Comparison of ENCODE assay signal across 18 cellular contexts in genomic region chr9:125679597-125680189, GRCh38. TPM values are rescaled to one million over a fixed set of nuclear protein-coding genes. Genes with fewer than 3 reads are reported as not detected.
A peak's percentile ranks its signal among the peaks of the same experiment; 100 is the strongest.
DNase-seq lines count a peak whose midpoint lies in the region; ATAC-seq, FAIRE-seq and TF ChIP-seq lines count a peak whose summit lies in the region.
"Had no signal": no experiment of that assay in that cellular context is flagged by ENCODE, and none has a peak within 500 bp of the region (broad histone marks: within the 10 kb centered on the region; RNA-seq: fewer than 3 reads in every experiment).

No MANE protein-coding gene starts in this region.

- RAD21 ChIA-PET in GM12878 (lab: Charles Lee; ENCODE audit: unreplicated experiment): interaction anchor here (0.7 to 3.1 kb wide), 15 partner anchors 12 to 66 kb away, joined by 3 to 22 read pairs (median 6); partner anchors contain the start of gene MAPKAP1

- H3K4me2 ChIP-seq in GM12878 (ENCODE audit: control insufficient read depth, insufficient read depth): peak overlapping the region; percentile 15; the same call in 1 of the 2 replicates
- peak overlapping the region; percentile 85 for H3K4me2 ChIP-seq in keratinocyte (ENCODE audit: control insufficient read depth, extremely low read depth, insufficient read depth, low read depth, low read length)

- FAIRE-seq in GM12891 (lab: Jason Lieb, UNC) (no peak), GM12878 (lab: Jason Lieb, UNC) (peak; percentile 87), keratinocyte (lab: Jason Lieb, UNC) (peak; percentile 67)
- FAIRE-seq: A204.1 had no signal

- no peak for TF ChIP-seq POLR2A in GM12891 (IDR thresholded peaks at IDR 0.05; ENCODE audit: low read depth, low read length)
- no peak for TF ChIP-seq POLR2A in GM12878 (IDR thresholded peaks at IDR 0.05; ENCODE audit: low read depth, low read length)

- H3K4me3 ChIP-seq in GM12878: no peak overlapping the region; the same call in 1 of the 2 replicates
- H3K4me3 ChIP-seq in keratinocyte (ENCODE audit: control insufficient read depth in 2 of 3, extremely low read depth in 1 of 3, insufficient read depth in 2 of 3, low read depth in 1 of 3, low read length in 3 of 3): peak overlapping the region in 2 of 3 experiments; percentile 17

- H3K9me1 ChIP-seq in keratinocyte (ENCODE audit: control insufficient read depth, extremely low read depth, insufficient read depth, low read length): no peaks in the 10 kb centered on the region

- POLR2A ChIA-PET in GM12878 (lab: Charles Lee): interaction anchor here (0.6 to 2.9 kb wide), 6 partner anchors 9 to 121 kb away, joined by 3 to 11 read pairs (median 4); no protein-coding TSS in a partner anchor

- dilution Hi-C loops in keratinocyte (cut with MboI; ENCODE audit: extremely low pct_ligation_motif_present, low sequenced_read_pairs): no loop called here

- intact Hi-C loops in GM12878 (cut with micrococcal nuclease; ENCODE audit: unreplicated experiment): no loop called here

- CTCF ChIA-PET in GM12878 (lab: Yijun Ruan, JAX): interaction anchor here (0.9 to 3.5 kb wide), 7 partner anchors 12 to 272 kb away, joined by 3 to 11 read pairs (median 5); no protein-coding TSS in a partner anchor

- H3K27me3 ChIP-seq in GM12878 (replicated peaks in 1 of 2; ENCODE audit: control insufficient read depth in 2 of 2, insufficient read depth in 2 of 2, low read length in 1 of 2) (no peaks in the 10 kb centered on the region), keratinocyte (ENCODE audit: control insufficient read depth, extremely low read depth, insufficient read depth, low read length) (no peaks in the 10 kb centered on the region)

- 85% methylated on average over 8 of the region's 8 CpGs for WGBS in GM12878 (ENCODE audit: insufficient coverage, insufficient replicate concordance, low lambda C conversion rate, missing lambda C conversion rate)

- in situ Hi-C loops in GM12878 (cut with MboI): no loop called here

- H2AFZ ChIP-seq in GM12878 (ENCODE audit: control insufficient read depth, low read depth, low read length) (no peak overlapping the region), keratinocyte (ENCODE audit: control insufficient read depth, low read length) (peak overlapping the region; percentile 17)

- SMC1A ChIA-PET in GM12878 (lab: Charles Lee; ENCODE audit: uncharacterized antibody, unreplicated experiment): interaction anchor here (0.8 to 5.2 kb wide), 17 partner anchors 10 to 184 kb away, joined by 3 to 40 read pairs (median 4); partner anchors contain the start of gene MAPKAP1

- BruUV-seq in GM12878 (replicated peaks; lab: Mats Ljungman, UMichigan): no TSS peak

- TF ChIP-seq EP300 in GM12878 (IDR thresholded peaks at IDR 0.05; ENCODE audit: borderline replicate concordance in 1 of 2, control insufficient read depth in 1 of 2, low read depth in 2 of 2, low read length in 2 of 2): peak in 1 of 2 experiments; percentile 44; a peak in 1 of 4 replicates

- H3K79me2 ChIP-seq in GM12878 (ENCODE audit: control insufficient read depth, insufficient read depth, low read length): peaks cover 73% of the 10 kb centered on the region
- peaks cover 61% of the 10 kb centered on the region for H3K79me2 ChIP-seq in keratinocyte (ENCODE audit: control insufficient read depth, insufficient read depth, low read length)

- no peak for TF ChIP-seq RAD21 in GM12878 (IDR thresholded peaks at IDR 0.05; ENCODE audit: insufficient read depth, low read depth, low read length)

- H3K36me3 ChIP-seq in GM12878 (ENCODE audit: control insufficient read depth in 2 of 2, insufficient read depth in 2 of 2, low read length in 1 of 2): peaks cover 0 to 6% of the 10 kb centered on the region in 2 experiments; a peak in 2 of 4 replicates
- peaks cover 0 to 1% of the 10 kb centered on the region in 2 experiments for H3K36me3 ChIP-seq in keratinocyte (ENCODE audit: control insufficient read depth in 2 of 2, extremely low read depth in 1 of 2, insufficient read depth in 2 of 2, low read length in 2 of 2)

- TF ChIP-seq CTCF in GM12878 (IDR thresholded peaks at IDR 0.05 in 2 of 3, conservative IDR thresholded peaks at IDR 0.05 in 1 of 3; ENCODE audit: control insufficient read depth in 2 of 3, extremely low read depth in 1 of 3, insufficient read depth in 1 of 3, low read depth in 3 of 3, low read length in 3 of 3) (no peak), keratinocyte (optimal IDR thresholded peaks at IDR 0.05 in 1 of 3, IDR thresholded peaks at IDR 0.05 in 1 of 3, conservative IDR thresholded peaks at IDR 0.05 in 1 of 3; ENCODE audit: extremely low read depth in 1 of 3, insufficient read depth in 2 of 3, low read length in 3 of 3) (no peak)

- no peak for DNase-seq in GM12891 (ENCODE audit: insufficient read length, low spot score)
- no peak for DNase-seq in GM12878 (ENCODE audit: low read depth, low spot score)
- no peak for DNase-seq in keratinocyte (ENCODE audit: low read depth, low spot score)
- DNase-seq in NCI-H2171 treated with DMSO at 0.1 percent for 48 hours (lab: John Stamatoyannopoulos, UW): no peak
- DNase-seq: CD4-positive, alpha-beta memory T cell; GF-D8; NCI-H1694; NCI-H2081 treated with DMSO at 0.1 percent for 48 hours; NCI-H748 treated with DMSO at 0.1 percent for 48 hours; NK-92 treated with Interleukin-12 subunit alpha and Interleukin-12 subunit beta, amount 100 ng/mL, for 24 hours; SIG-M5; T-helper 1 cell had no signal

- H4K20me1 ChIP-seq in GM12878 (ENCODE audit: control insufficient read depth, insufficient read depth) (no peaks in the 10 kb centered on the region), keratinocyte (ENCODE audit: control insufficient read depth, extremely low read depth, insufficient read depth, low read length) (no peaks in the 10 kb centered on the region)

- H3K27ac ChIP-seq in GM12878 (ENCODE audit: control insufficient read depth, insufficient read depth) (peak overlapping the region; percentile 30), keratinocyte (ENCODE audit: control insufficient read depth, insufficient read depth, low read length) (peak overlapping the region; percentile 73)

- peaks cover 15% of the 10 kb centered on the region; the same call in 1 of the 2 replicates for H3K4me1 ChIP-seq in GM12878 (ENCODE audit: control insufficient read depth, insufficient read depth, low read length)
- peaks cover 44% of the 10 kb centered on the region for H3K4me1 ChIP-seq in keratinocyte (ENCODE audit: control insufficient read depth, extremely low read depth, insufficient read depth, low read length)

- ATAC-seq in HG02610 (IDR thresholded peaks at IDR 0.05; ENCODE audit: unreplicated experiment) (peak; percentile 60), GM12878 (peak; percentile 75), HG02571 (IDR thresholded peaks at IDR 0.05; ENCODE audit: unreplicated experiment) (no peak), HG03469 (IDR thresholded peaks at IDR 0.05; ENCODE audit: unreplicated experiment) (no peak), GM21576 (IDR thresholded peaks at IDR 0.05; ENCODE audit: unreplicated experiment) (no peak)
- ATAC-seq: SK-N-SH treated with all-trans-retinoic acid at 6 μM for 48 hours had no signal

- no peak overlapping the region for H3K9ac ChIP-seq in GM12878 (ENCODE audit: control insufficient read depth, insufficient read depth, low read length)
- peak overlapping the region; percentile 40 for H3K9ac ChIP-seq in keratinocyte (ENCODE audit: control insufficient read depth, extremely low read depth, insufficient read depth, low read length)

- H3K9me3 ChIP-seq in GM12878 (replicated peaks; ENCODE audit: control insufficient read depth, insufficient read depth, low read length) (no peaks in the 10 kb centered on the region; the same call in 2 of the 3 replicates), keratinocyte (ENCODE audit: control insufficient read depth, low read depth, low read length) (no peaks in the 10 kb centered on the region)

TF ChIP-seq in GM12891, 5 proteins besides CTCF, POLR2A, EP300 and RAD21:
- peak; percentile 55 for TF ChIP-seq SPI1 (IDR thresholded peaks at IDR 0.05; ENCODE audit: low read depth, low read length)
- no peak for TF ChIP-seq TAF1 (IDR thresholded peaks at IDR 0.05; ENCODE audit: low read depth, low read length)
- no peak for TF ChIP-seq POU2F2 (IDR thresholded peaks at IDR 0.05; ENCODE audit: low read depth, low read length)

RNA-seq across cellular contexts. Expression of gene MAPKAP1, which starts 27.3 kb away (rescaled TPM):
- 65.6 TPM for polyA plus RNA-seq in GM12891 (2012; ENCODE audit: low read depth, missing spikeins)
- total RNA-seq in GM12878 (2013; cell fraction: nucleolus; rRNA removed): 256 and 276 TPM in 2 replicates
- total RNA-seq in GM12878 (2014; rRNA removed) (106 and 126 TPM in 2 replicates), GM12878 (2014; rRNA removed; fragmentation: Illumina TruSeq; extraction: Trizol) (78.0 and 83.0 TPM in 2 replicates), GM12878 (2021) (98.0 and 107 TPM in 2 replicates)
- 45.0 TPM for polyA plus RNA-seq in GM12878 (2011; ENCODE audit: low read depth)
- polyA plus RNA-seq in GM12878 (2011; rRNA removed) (159 and 188 TPM in 2 replicates), GM12878 (2014; fragmentation: Illumina TruSeq; extraction: Trizol) (111 and 113 TPM in 2 replicates), GM12878 (2014; fragmentation: Nextera tagmentation; extraction: Ambion mirVana) (10 to 100 TPM in 1 of 2 experiments, 1 to 10 TPM in 1; 5.1 to 11.7 TPM), GM12878 (2014; rRNA removed) (94.5 and 109 TPM in 2 replicates), GM12878 (2016; fragmentation: Nextera tagmentation; extraction: Ambion mirVana) (100 to 1,000 TPM; 102 to 111 TPM), keratinocyte (105 to 145 TPM (median 129 TPM) in 3 replicates)
- 130 and 173 TPM in 2 replicates for polyA plus RNA-seq in GM12878 (2011; cell fraction: cytosol; rRNA removed)
- polyA plus RNA-seq in GM12878 (2011; cell fraction: nucleus; rRNA removed): 145 and 148 TPM in 2 replicates
- polyA plus RNA-seq in GM12878 (2012): 56.7 and 64.6 TPM in 2 replicates
- polyA minus RNA-seq in GM12878 (2011; rRNA and poly(A)+ RNA removed): 175 and 230 TPM in 2 replicates
- 27.7 and 30.5 TPM in 2 replicates for polyA minus RNA-seq in GM12878 (2011; cell fraction: cytosol; rRNA and poly(A)+ RNA removed)
- polyA minus RNA-seq in GM12878 (2011; cell fraction: nucleus; rRNA and poly(A)+ RNA removed): 143 and 252 TPM in 2 replicates
- 41.9 TPM for polyA plus RNA-seq in keratinocyte (2011; ENCODE audit: low read depth)
- 111 and 193 TPM in 2 replicates for polyA plus RNA-seq in keratinocyte (2011; cell fraction: cytosol; rRNA removed)
- 76.6 and 79.3 TPM in 2 replicates for polyA plus RNA-seq in keratinocyte (2011; cell fraction: nucleus; rRNA removed)
- 59.1 and 87.3 TPM in 2 replicates for polyA plus RNA-seq in keratinocyte (2012; ENCODE audit: low replicate concordance)
- 131 to 227 TPM (median 175 TPM) in 3 replicates for polyA minus RNA-seq in keratinocyte
- polyA minus RNA-seq in keratinocyte (2011; cell fraction: cytosol; rRNA and poly(A)+ RNA removed): 58.1 TPM
- polyA minus RNA-seq in keratinocyte (2011; cell fraction: nucleus; rRNA and poly(A)+ RNA removed): 60.0 and 115 TPM in 2 replicates

Comparison
In these comparisons a context has a peak if more than half of its experiments do, and no peak if none do; other contexts are left out.
1. ATAC-seq: peak in HG02610 (single experiment) and GM12878 (single experiment); none in HG02571 (single experiment), HG03469 (single experiment) and GM21576 (single experiment).